ENCODE assay signal across 1 cellular context in the genomic region with DNA sequence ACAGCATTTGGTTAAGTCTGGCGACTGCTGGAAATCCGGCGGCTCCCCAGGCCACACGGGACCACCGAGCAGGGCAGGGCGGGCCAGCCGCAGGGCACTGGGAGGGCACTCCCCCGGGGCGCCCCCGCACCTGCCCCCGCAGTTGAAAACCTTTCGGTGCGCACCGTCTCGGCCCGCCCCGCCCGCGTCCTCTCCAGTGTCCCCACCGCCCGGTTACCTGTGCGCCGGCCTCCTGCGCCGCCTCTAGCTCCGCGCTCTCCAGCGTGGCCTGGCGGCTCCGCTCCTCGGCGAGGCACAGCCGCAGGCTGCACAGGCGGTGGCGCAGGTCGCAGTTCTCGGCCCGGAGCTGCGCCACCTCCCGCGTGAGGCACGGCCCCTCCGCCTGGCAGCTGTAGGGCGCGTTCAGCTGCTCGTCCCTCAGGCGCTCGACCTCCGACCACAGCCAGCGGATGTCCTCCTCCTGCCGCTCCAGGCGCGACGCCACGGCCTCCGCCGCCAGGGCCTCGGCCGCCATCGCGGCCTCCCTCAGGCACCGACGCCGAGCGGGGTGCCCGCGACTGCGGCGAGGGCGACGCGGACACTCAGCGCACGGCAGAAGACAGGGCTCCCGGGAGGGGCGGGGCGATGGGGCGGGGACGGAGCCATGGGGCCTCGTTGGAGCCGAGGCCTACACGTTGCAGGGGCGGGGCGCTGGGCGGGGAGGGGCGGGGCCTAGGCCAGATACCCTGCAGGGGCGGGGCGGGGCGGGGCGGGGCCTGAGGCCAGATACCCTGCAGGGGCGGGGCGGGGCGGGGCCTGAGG.
A peak's percentile ranks its signal among the peaks of the same experiment; 100 is the strongest.
TF ChIP-seq lines count a peak whose summit lies in the region.

A gene (minus strand): TSS at position 600 of the 801 bp plus-strand sequence. CDS start 86 bp downstream, at position 514.

TF ChIP-seq in GM12878, 131 proteins besides CTCF, POLR2A, EP300 and RAD21 (continued from another document and continues in another):
- TF ChIP-seq, protein P1, sequence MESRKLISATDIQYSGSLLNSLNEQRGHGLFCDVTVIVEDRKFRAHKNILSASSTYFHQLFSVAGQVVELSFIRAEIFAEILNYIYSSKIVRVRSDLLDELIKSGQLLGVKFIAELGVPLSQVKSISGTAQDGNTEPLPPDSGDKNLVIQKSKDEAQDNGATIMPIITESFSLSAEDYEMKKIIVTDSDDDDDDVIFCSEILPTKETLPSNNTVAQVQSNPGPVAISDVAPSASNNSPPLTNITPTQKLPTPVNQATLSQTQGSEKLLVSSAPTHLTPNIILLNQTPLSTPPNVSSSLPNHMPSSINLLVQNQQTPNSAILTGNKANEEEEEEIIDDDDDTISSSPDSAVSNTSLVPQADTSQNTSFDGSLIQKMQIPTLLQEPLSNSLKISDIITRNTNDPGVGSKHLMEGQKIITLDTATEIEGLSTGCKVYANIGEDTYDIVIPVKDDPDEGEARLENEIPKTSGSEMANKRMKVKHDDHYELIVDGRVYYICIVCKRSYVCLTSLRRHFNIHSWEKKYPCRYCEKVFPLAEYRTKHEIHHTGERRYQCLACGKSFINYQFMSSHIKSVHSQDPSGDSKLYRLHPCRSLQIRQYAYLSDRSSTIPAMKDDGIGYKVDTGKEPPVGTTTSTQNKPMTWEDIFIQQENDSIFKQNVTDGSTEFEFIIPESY (IDR thresholded peaks at IDR 0.05), result no peak
- TF ChIP-seq ZBED1 (IDR thresholded peaks at IDR 0.05; ENCODE audit: borderline replicate concordance) (no peak), ZSCAN29 (IDR thresholded peaks at IDR 0.05) (0 out of 2 replicates have a peak, but pooled peaks have one; percentile 44), RB1 (IDR thresholded peaks at IDR 0.05; ENCODE audit: borderline replicate concordance) (peak; percentile 87; the same call in 1 of the 2 replicates), NRF1 (conservative IDR thresholded peaks at IDR 0.05; ENCODE audit: low read depth, low read length) (peak; percentile 11; the same call in 1 of the 2 replicates), TCF3 (IDR thresholded peaks at IDR 0.05; ENCODE audit: borderline replicate concordance, insufficient read depth, low read depth, low read length) (peak; percentile 60; the same call in 1 of the 2 replicates), HDAC6 (IDR thresholded peaks at IDR 0.05; ENCODE audit: unreplicated experiment) (peak; percentile 84), RELA (IDR thresholded peaks at IDR 0.05; ENCODE audit: borderline replicate concordance, partially characterized antibody) (peak; percentile 40), CREB1 (IDR thresholded peaks at IDR 0.05; ENCODE audit: low read depth) (no peak), HCFC1 (IDR thresholded peaks at IDR 0.05; ENCODE audit: low read length) (peak; percentile 30; the same call in 1 of the 2 replicates), SMARCA5 (IDR thresholded peaks at IDR 0.05) (peak; percentile 88), DPF2 (IDR thresholded peaks at IDR 0.05) (peak; percentile 87), ETV6 (conservative IDR thresholded peaks at IDR 0.05 in 1 of 2, IDR thresholded peaks at IDR 0.05 in 1 of 2; ENCODE audit: borderline replicate concordance in 1 of 2, low read depth in 1 of 2) (no peak), ESRRA (IDR thresholded peaks at IDR 0.05; ENCODE audit: low read length) (peak; percentile 83), BHLHE40 (IDR thresholded peaks at IDR 0.05; ENCODE audit: borderline replicate concordance in 1 of 2, low read depth in 2 of 2, low read length in 1 of 2) (peak in 1 of 2 experiments; percentile 80; a peak in 2 of 4 replicates), KLF5 (IDR thresholded peaks at IDR 0.05; ENCODE audit: partially characterized antibody) (peak; percentile 65), TCF12 (IDR thresholded peaks at IDR 0.05; ENCODE audit: low read depth, low read length) (peak; percentile 68; the same call in 1 of the 2 replicates), MYC (IDR thresholded peaks at IDR 0.05; ENCODE audit: insufficient read depth, insufficient read length, insufficient replicate concordance, low read length, severe bottlenecking) (peak; percentile 64)
- TF ChIP-seq, protein P2, sequence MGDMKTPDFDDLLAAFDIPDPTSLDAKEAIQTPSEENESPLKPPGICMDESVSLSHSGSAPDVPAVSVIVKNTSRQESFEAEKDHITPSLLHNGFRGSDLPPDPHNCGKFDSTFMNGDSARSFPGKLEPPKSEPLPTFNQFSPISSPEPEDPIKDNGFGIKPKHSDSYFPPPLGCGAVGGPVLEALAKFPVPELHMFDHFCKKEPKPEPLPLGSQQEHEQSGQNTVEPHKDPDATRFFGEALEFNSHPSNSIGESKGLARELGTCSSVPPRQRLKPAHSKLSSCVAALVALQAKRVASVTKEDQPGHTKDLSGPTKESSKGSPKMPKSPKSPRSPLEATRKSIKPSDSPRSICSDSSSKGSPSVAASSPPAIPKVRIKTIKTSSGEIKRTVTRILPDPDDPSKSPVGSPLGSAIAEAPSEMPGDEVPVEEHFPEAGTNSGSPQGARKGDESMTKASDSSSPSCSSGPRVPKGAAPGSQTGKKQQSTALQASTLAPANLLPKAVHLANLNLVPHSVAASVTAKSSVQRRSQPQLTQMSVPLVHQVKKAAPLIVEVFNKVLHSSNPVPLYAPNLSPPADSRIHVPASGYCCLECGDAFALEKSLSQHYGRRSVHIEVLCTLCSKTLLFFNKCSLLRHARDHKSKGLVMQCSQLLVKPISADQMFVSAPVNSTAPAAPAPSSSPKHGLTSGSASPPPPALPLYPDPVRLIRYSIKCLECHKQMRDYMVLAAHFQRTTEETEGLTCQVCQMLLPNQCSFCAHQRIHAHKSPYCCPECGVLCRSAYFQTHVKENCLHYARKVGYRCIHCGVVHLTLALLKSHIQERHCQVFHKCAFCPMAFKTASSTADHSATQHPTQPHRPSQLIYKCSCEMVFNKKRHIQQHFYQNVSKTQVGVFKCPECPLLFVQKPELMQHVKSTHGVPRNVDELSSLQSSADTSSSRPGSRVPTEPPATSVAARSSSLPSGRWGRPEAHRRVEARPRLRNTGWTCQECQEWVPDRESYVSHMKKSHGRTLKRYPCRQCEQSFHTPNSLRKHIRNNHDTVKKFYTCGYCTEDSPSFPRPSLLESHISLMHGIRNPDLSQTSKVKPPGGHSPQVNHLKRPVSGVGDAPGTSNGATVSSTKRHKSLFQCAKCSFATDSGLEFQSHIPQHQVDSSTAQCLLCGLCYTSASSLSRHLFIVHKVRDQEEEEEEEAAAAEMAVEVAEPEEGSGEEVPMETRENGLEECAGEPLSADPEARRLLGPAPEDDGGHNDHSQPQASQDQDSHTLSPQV (IDR thresholded peaks at IDR 0.05), result 0 out of 2 replicates have a peak, but pooled peaks have one; percentile 15
- TF ChIP-seq, protein P3, sequence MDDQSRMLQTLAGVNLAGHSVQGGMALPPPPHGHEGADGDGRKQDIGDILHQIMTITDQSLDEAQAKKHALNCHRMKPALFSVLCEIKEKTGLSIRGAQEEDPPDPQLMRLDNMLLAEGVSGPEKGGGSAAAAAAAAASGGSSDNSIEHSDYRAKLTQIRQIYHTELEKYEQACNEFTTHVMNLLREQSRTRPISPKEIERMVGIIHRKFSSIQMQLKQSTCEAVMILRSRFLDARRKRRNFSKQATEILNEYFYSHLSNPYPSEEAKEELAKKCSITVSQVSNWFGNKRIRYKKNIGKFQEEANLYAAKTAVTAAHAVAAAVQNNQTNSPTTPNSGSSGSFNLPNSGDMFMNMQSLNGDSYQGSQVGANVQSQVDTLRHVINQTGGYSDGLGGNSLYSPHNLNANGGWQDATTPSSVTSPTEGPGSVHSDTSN (IDR thresholded peaks at IDR 0.05; ENCODE audit: insufficient replicate concordance, low read depth, low read length), result no peak
- TF ChIP-seq, protein P4, sequence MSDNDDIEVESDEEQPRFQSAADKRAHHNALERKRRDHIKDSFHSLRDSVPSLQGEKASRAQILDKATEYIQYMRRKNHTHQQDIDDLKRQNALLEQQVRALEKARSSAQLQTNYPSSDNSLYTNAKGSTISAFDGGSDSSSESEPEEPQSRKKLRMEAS (IDR thresholded peaks at IDR 0.05; ENCODE audit: low read depth, low read length), result peak; percentile 54; the same call in 1 of the 2 replicates
- TF ChIP-seq, protein P5, sequence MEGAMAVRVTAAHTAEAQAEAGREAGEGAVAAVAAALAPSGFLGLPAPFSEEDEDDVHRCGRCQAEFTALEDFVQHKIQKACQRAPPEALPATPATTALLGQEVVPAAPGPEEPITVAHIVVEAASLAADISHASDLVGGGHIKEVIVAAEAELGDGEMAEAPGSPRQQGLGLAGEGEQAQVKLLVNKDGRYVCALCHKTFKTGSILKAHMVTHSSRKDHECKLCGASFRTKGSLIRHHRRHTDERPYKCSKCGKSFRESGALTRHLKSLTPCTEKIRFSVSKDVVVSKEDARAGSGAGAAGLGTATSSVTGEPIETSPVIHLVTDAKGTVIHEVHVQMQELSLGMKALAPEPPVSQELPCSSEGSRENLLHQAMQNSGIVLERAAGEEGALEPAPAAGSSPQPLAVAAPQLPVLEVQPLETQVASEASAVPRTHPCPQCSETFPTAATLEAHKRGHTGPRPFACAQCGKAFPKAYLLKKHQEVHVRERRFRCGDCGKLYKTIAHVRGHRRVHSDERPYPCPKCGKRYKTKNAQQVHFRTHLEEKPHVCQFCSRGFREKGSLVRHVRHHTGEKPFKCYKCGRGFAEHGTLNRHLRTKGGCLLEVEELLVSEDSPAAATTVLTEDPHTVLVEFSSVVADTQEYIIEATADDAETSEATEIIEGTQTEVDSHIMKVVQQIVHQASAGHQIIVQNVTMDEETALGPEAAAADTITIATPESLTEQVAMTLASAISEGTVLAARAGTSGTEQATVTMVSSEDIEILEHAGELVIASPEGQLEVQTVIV (IDR thresholded peaks at IDR 0.05; ENCODE audit: borderline replicate concordance, partially characterized antibody), result no peak
- TF ChIP-seq, protein P6, sequence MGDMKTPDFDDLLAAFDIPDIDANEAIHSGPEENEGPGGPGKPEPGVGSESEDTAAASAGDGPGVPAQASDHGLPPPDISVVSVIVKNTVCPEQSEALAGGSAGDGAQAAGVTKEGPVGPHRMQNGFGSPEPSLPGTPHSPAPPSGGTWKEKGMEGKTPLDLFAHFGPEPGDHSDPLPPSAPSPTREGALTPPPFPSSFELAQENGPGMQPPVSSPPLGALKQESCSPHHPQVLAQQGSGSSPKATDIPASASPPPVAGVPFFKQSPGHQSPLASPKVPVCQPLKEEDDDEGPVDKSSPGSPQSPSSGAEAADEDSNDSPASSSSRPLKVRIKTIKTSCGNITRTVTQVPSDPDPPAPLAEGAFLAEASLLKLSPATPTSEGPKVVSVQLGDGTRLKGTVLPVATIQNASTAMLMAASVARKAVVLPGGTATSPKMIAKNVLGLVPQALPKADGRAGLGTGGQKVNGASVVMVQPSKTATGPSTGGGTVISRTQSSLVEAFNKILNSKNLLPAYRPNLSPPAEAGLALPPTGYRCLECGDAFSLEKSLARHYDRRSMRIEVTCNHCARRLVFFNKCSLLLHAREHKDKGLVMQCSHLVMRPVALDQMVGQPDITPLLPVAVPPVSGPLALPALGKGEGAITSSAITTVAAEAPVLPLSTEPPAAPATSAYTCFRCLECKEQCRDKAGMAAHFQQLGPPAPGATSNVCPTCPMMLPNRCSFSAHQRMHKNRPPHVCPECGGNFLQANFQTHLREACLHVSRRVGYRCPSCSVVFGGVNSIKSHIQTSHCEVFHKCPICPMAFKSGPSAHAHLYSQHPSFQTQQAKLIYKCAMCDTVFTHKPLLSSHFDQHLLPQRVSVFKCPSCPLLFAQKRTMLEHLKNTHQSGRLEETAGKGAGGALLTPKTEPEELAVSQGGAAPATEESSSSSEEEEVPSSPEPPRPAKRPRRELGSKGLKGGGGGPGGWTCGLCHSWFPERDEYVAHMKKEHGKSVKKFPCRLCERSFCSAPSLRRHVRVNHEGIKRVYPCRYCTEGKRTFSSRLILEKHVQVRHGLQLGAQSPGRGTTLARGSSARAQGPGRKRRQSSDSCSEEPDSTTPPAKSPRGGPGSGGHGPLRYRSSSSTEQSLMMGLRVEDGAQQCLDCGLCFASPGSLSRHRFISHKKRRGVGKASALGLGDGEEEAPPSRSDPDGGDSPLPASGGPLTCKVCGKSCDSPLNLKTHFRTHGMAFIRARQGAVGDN (IDR thresholded peaks at IDR 0.05), result peak; percentile 93
- TF ChIP-seq, protein P7, sequence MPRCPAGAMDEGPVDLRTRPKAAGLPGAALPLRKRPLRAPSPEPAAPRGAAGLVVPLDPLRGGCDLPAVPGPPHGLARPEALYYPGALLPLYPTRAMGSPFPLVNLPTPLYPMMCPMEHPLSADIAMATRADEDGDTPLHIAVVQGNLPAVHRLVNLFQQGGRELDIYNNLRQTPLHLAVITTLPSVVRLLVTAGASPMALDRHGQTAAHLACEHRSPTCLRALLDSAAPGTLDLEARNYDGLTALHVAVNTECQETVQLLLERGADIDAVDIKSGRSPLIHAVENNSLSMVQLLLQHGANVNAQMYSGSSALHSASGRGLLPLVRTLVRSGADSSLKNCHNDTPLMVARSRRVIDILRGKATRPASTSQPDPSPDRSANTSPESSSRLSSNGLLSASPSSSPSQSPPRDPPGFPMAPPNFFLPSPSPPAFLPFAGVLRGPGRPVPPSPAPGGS (IDR thresholded peaks at IDR 0.05; ENCODE audit: borderline replicate concordance, insufficient read depth, low read depth, low read length, poor library complexity, severe bottlenecking), result peak; percentile 35
- TF ChIP-seq, protein P8, sequence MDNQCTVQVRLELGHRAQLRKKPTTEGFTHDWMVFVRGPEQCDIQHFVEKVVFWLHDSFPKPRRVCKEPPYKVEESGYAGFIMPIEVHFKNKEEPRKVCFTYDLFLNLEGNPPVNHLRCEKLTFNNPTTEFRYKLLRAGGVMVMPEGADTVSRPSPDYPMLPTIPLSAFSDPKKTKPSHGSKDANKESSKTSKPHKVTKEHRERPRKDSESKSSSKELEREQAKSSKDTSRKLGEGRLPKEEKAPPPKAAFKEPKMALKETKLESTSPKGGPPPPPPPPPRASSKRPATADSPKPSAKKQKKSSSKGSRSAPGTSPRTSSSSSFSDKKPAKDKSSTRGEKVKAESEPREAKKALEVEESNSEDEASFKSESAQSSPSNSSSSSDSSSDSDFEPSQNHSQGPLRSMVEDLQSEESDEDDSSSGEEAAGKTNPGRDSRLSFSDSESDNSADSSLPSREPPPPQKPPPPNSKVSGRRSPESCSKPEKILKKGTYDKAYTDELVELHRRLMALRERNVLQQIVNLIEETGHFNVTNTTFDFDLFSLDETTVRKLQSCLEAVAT (IDR thresholded peaks at IDR 0.05), result peak; percentile 27; the same call in 1 of the 2 replicates
- TF ChIP-seq, protein P9, sequence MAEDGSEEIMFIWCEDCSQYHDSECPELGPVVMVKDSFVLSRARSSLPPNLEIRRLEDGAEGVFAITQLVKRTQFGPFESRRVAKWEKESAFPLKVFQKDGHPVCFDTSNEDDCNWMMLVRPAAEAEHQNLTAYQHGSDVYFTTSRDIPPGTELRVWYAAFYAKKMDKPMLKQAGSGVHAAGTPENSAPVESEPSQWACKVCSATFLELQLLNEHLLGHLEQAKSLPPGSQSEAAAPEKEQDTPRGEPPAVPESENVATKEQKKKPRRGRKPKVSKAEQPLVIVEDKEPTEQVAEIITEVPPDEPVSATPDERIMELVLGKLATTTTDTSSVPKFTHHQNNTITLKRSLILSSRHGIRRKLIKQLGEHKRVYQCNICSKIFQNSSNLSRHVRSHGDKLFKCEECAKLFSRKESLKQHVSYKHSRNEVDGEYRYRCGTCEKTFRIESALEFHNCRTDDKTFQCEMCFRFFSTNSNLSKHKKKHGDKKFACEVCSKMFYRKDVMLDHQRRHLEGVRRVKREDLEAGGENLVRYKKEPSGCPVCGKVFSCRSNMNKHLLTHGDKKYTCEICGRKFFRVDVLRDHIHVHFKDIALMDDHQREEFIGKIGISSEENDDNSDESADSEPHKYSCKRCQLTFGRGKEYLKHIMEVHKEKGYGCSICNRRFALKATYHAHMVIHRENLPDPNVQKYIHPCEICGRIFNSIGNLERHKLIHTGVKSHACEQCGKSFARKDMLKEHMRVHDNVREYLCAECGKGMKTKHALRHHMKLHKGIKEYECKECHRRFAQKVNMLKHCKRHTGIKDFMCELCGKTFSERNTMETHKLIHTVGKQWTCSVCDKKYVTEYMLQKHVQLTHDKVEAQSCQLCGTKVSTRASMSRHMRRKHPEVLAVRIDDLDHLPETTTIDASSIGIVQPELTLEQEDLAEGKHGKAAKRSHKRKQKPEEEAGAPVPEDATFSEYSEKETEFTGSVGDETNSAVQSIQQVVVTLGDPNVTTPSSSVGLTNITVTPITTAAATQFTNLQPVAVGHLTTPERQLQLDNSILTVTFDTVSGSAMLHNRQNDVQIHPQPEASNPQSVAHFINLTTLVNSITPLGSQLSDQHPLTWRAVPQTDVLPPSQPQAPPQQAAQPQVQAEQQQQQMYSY (CRISPR knock-in tag; IDR thresholded peaks at IDR 0.05), result no peak
